ENCODE assay signal across 1 cellular context in the genomic region with DNA sequence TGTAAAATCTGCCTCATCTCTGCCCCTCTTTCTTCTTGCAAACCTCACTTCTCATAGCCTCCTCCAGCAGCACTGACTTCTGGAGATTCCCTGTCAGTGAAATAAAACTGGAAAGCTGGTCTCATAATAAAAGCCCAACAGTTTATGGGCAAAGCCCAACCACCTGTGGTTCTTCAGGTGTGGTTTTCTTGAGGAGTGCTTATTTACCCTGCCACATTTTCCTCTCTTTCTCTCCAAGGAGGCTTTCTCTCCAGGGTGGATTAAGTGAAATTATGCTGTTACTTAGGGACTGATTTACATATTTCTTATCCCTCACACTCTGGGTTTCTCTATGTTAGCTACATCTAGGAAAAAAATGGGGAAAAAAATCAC.
TF ChIP-seq lines count a peak whose summit lies in the region.

No MANE protein-coding gene starts in this region.

TF ChIP-seq in GM12878, 131 proteins besides CTCF, POLR2A, EP300 and RAD21 (continued from another document):
- TF ChIP-seq, protein P1, sequence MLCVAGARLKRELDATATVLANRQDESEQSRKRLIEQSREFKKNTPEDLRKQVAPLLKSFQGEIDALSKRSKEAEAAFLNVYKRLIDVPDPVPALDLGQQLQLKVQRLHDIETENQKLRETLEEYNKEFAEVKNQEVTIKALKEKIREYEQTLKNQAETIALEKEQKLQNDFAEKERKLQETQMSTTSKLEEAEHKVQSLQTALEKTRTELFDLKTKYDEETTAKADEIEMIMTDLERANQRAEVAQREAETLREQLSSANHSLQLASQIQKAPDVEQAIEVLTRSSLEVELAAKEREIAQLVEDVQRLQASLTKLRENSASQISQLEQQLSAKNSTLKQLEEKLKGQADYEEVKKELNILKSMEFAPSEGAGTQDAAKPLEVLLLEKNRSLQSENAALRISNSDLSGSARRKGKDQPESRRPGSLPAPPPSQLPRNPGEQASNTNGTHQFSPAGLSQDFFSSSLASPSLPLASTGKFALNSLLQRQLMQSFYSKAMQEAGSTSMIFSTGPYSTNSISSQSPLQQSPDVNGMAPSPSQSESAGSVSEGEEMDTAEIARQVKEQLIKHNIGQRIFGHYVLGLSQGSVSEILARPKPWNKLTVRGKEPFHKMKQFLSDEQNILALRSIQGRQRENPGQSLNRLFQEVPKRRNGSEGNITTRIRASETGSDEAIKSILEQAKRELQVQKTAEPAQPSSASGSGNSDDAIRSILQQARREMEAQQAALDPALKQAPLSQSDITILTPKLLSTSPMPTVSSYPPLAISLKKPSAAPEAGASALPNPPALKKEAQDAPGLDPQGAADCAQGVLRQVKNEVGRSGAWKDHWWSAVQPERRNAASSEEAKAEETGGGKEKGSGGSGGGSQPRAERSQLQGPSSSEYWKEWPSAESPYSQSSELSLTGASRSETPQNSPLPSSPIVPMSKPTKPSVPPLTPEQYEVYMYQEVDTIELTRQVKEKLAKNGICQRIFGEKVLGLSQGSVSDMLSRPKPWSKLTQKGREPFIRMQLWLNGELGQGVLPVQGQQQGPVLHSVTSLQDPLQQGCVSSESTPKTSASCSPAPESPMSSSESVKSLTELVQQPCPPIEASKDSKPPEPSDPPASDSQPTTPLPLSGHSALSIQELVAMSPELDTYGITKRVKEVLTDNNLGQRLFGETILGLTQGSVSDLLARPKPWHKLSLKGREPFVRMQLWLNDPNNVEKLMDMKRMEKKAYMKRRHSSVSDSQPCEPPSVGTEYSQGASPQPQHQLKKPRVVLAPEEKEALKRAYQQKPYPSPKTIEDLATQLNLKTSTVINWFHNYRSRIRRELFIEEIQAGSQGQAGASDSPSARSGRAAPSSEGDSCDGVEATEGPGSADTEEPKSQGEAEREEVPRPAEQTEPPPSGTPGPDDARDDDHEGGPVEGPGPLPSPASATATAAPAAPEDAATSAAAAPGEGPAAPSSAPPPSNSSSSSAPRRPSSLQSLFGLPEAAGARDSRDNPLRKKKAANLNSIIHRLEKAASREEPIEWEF (IDR thresholded peaks at IDR 0.05; ENCODE audit: insufficient replicate concordance, low read depth, low read length): no peak
- peak; percentile 14; the same call in 1 of the 2 replicates for TF ChIP-seq RUNX3 (IDR thresholded peaks at IDR 0.05; ENCODE audit: low read length)
